8 cellular contexts compared by ENCODE assay signal in the genomic region with DNA sequence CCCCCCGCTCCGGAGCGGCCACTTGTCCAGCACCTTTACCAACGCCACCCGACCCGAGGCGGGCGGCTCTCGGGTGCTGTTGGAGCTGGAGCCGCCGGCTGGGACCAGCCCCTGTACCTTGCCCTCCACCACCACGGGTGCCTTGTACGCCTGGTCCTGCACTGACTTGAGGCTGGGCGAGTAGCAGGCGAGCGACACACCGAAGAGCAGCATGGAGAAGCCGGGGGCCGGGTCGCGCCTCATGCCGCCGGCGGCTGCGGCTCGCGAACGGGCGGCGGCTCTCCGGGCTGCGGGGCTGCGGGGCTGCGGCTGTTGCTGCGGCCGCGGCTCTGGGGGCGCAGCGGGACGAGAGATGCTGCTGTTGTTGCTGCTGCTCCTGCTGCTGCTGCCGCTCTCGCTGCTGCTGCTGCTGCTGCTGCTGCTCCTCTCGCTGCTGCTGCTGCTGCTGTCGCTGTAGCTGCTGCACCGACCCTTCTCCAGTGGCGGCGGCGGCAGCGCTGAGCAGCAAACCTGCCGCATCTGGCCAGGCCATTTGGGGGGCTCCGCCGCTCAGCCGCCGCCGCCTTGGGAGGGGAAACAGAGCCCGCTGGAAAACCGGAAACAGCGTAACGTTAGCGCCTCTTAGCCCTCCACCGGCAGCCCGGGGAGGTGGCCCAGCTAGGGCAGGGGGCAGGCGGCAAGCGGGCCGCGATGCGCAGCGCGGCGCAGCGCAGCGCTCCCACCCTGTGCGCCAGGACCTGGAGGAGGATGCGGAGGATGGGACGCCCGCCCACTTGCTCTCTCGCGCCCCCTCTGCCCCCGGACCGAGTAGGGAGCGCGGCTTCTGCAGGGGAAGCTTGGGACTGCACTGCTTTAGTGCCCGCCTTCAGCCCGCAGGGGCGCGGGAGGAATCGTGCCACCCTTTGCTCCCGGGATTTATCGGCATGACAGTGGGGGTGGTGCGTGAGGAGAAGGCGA. TPM values are rescaled to one million over a fixed set of nuclear protein-coding genes. Genes with fewer than 3 reads are reported as not detected.
DNase-seq lines count a peak whose midpoint lies in the region; ATAC-seq and TF ChIP-seq lines count a peak whose summit lies in the region.

A gene (minus strand): TSS at position 749 of the 957 bp plus-strand sequence.

- DNase-seq in BJ (ENCODE audit: low read depth), result no peak
- DNase-seq in GM19238 (ENCODE audit: insufficient read length, low spot score), result peak; percentile 79
- peak; percentile 59 for DNase-seq in OCI-LY7 (ENCODE audit: low spot score)
- peak; percentile 37 for DNase-seq in activated effector memory CD4-positive, alpha-beta T cell treated with Interleukin-2 at 50 U/mL for 16 hours
- peak; percentile 43 to 82 for DNase-seq in foreskin fibroblast
- DNase-seq in nephron progenitor cell, result peak; percentile 80

- H3K27ac ChIP-seq in OCI-LY7 (ENCODE audit: low read depth, low read length, poor library complexity, severe bottlenecking) (no peak within 1 kb of the TSS), thymus (ENCODE audit: low read depth) (no peak within 1 kb of the TSS)

- H2AFZ ChIP-seq in OCI-LY7 (ENCODE audit: low read length), result peak within 1 kb of the TSS; percentile 41; the same call in 1 of the 2 replicates

- H3K36me3 ChIP-seq in BJ (ENCODE audit: control insufficient read depth, insufficient read depth, low read length) (no peaks in the 10 kb centered on the region), OCI-LY7 (ENCODE audit: insufficient read depth, low read length) (no peaks in the 10 kb centered on the region), thymus (ENCODE audit: control insufficient read depth, insufficient read depth) (no peaks in the 10 kb centered on the region)

- no TSS peak for BruUV-seq in OCI-LY7 (replicated peaks; lab: Mats Ljungman, UMichigan)

- ATAC-seq in HG03378 (IDR thresholded peaks at IDR 0.05; ENCODE audit: unreplicated experiment), result peak; percentile 43

- WGBS in thymus, result 2% methylated on average over 91 of the region's 91 CpGs

- intact Hi-C loops in OCI-LY7 (cut with micrococcal nuclease; ENCODE audit: unreplicated experiment), result no loop called here

- H3K4me3 Mint-ChIP-seq in nephron progenitor cell, result peak within 1 kb of the TSS; percentile 72

- H3K4me1 Mint-ChIP-seq in nephron progenitor cell, result peaks cover 12% of the 10 kb centered on the region

- H3K4me1 ChIP-seq in OCI-LY7 (ENCODE audit: insufficient read depth, low read length, poor library complexity, severe bottlenecking), result peaks cover 12% of the 10 kb centered on the region
- peaks cover 11% of the 10 kb centered on the region for H3K4me1 ChIP-seq in thymus (ENCODE audit: control insufficient read depth, insufficient read depth, low read length)

- no peaks in the 10 kb centered on the region for H3K9me2 ChIP-seq in OCI-LY7 (ENCODE audit: insufficient read depth, low read length)

- CTCF ChIA-PET in BJ (lab: Yijun Ruan, JAX) (interaction anchor here (0.6 to 1.9 kb wide), 7 partner anchors 10 to 249 kb away, joined by 3 to 9 read pairs (median 3); no protein-coding TSS in a partner anchor), OCI-LY7 (lab: Charles Lee; ENCODE audit: unreplicated experiment) (interaction anchor here (0.7 to 1.0 kb wide), 2 partner anchors 12 to 170 kb away, joined by 3 read pairs; no protein-coding TSS in a partner anchor)

- H3K9me3 Mint-ChIP-seq in nephron progenitor cell, result no peaks in the 10 kb centered on the region

- peak within 1 kb of the TSS; percentile 57 for H3K4me3 ChIP-seq in BJ (ENCODE audit: low read depth, low read length)
- peak within 1 kb of the TSS; percentile 64 for H3K4me3 ChIP-seq in OCI-LY7 (ENCODE audit: low read depth, low read length, poor library complexity, severe bottlenecking)
- peak within 1 kb of the TSS; percentile 44 to 60 for H3K4me3 ChIP-seq in foreskin fibroblast (ENCODE audit: low read depth in 1 of 2, low read length in 2 of 2)
- H3K4me3 ChIP-seq in thymus (ENCODE audit: low read length), result peak within 1 kb of the TSS; percentile 43

- TF ChIP-seq CTCF in BJ (IDR thresholded peaks at IDR 0.05; ENCODE audit: insufficient read depth, low read depth, low read length) (peak; percentile 58), OCI-LY7 (conservative IDR thresholded peaks at IDR 0.05; ENCODE audit: low read length) (peak; percentile 67), foreskin fibroblast (IDR thresholded peaks at IDR 0.05; ENCODE audit: low read depth, low read length) (peak; percentile 32), nephron progenitor cell (IDR thresholded peaks at IDR 0.05) (peak; percentile 29)

- H3K27ac Mint-ChIP-seq in nephron progenitor cell, result no peak within 1 kb of the TSS

- peaks cover 10% of the 10 kb centered on the region for H3K27me3 ChIP-seq in BJ (ENCODE audit: control insufficient read depth, insufficient read depth, low read length)
- peaks cover 45% of the 10 kb centered on the region for H3K27me3 ChIP-seq in thymus (ENCODE audit: control insufficient read depth, insufficient read depth)

- H3K36me3 Mint-ChIP-seq in nephron progenitor cell (ENCODE audit: low read depth), result no peaks in the 10 kb centered on the region

- peak within 1 kb of the TSS; percentile 69 for H3K4me2 ChIP-seq in OCI-LY7 (ENCODE audit: low read length)

- POLR2A ChIA-PET in BJ (lab: Charles Lee), result no interaction called here
- POLR2A ChIA-PET in OCI-LY7 (lab: Charles Lee), result interaction anchor here (1.4 kb wide), 1 partner anchor 13 kb away, joined by 15 read pairs; no protein-coding TSS in a partner anchor

- no peaks in the 10 kb centered on the region for H4K20me1 ChIP-seq in OCI-LY7 (ENCODE audit: insufficient read depth, low read length)

- peaks cover 99% of the 10 kb centered on the region for H3K27me3 Mint-ChIP-seq in nephron progenitor cell (ENCODE audit: low read depth, poor library complexity)

- no peaks in the 10 kb centered on the region for H3K9me3 ChIP-seq in OCI-LY7 (ENCODE audit: low read length)
- no peaks in the 10 kb centered on the region for H3K9me3 ChIP-seq in thymus (ENCODE audit: control insufficient read depth)

- no peaks in the 10 kb centered on the region for H3K79me2 ChIP-seq in OCI-LY7 (ENCODE audit: insufficient read depth, low read depth, low read length)

RNA-seq across cellular contexts. Expression of the gene that starts here (rescaled TPM):
- polyA plus RNA-seq in BJ (2011; rRNA removed) (not detected in 2 replicates), thymus (0.96 TPM)
- not detected in 2 replicates for polyA minus RNA-seq in BJ (2011; rRNA and poly(A)+ RNA removed)
- total RNA-seq in OCI-LY7 (2014; rRNA removed; shearing (Covaris generic)), result 0.15 and 1.7 TPM in 2 replicates
- total RNA-seq in OCI-LY7 (2022), result not detected in 2 replicates
